Comparison of ENCODE assay signal across 9 cellular contexts in the genomic region with DNA sequence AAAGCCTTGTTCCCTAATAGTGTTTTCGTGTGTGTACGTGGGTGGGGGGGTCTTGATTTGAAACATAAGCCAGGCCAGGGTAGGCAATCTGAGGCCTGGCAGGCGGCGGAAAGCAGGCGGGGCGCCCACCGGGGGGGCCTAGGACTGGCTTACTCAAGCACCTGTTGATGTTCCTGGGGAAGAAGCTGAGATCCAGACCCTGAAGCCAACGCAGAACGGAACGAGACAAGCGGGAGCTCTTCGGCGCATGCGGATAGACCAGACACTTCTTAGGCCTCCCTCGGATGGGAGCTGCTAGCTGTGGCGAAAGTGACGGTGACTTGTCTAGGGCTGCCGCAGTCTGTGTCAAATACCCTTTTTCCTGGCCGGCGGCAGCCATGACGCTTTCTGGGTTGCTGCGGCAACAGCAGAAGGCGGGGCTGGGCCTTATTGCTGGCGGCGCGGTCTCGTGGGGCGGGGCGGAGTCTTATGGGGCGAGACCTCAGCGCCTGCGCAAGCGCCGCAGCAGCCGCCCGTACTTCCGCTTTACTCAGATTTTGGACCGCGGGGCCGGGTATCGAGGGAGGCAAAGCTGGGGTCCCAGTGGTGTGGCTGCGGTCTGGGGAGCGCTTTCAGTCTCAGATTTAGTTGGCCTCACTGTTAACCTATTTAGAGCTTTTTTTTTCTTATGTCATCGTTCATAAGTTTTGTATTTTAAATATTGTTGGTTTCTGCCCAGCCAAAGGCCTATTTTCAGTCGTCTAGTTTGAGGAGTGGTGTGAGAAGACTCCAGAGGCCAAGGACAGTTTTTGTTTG. TPM values are rescaled to one million over a fixed set of nuclear protein-coding genes. Genes with fewer than 3 reads are reported as not detected.
DNase-seq lines count a peak whose midpoint lies in the region; ATAC-seq lines count a peak whose summit lies in the region.
"Had no signal": no experiment of that assay in that cellular context is flagged by ENCODE, and none has a peak within 500 bp of the region (broad histone marks: within the 10 kb centered on the region; RNA-seq: fewer than 3 reads in every experiment).

A gene (minus strand): TSS at position 402 of the 795 bp plus-strand sequence. CDS start 23 bp downstream, at position 379.

- no peaks in the 10 kb centered on the region for H3K9me3 ChIP-seq in BLaER1

- H3K4me3 ChIP-seq in BLaER1 = peak within 1 kb of the TSS; percentile 67

- no peaks in the 10 kb centered on the region for H3K36me3 ChIP-seq in BLaER1

- DNase-seq in NCI-H748 (lab: John Stamatoyannopoulos, UW; ENCODE audit: unreplicated experiment) (peak; percentile 93), dedifferentiated amniotic fluid mesenchymal stem cell (ENCODE audit: extremely low spot score) (peak; percentile 93), left lobe of liver (ENCODE audit: low spot score) (peak; percentile 94)
- peak; percentile 77 to 89 for DNase-seq in activated CD4-positive, alpha-beta T cell treated with anti-CD3 and anti-CD28 coated beads, Interleukin-2, amount 50 U/mL, for 24 hours (ENCODE audit: low read depth in 1 of 2, low spot score in 1 of 2)
- DNase-seq in stimulated activated CD4-positive, alpha-beta T cell treated with anti-CD3 and anti-CD28 coated beads, Interleukin-1b, Interleukin-23, amount 100 ng/mL, for 48 hours = peak; percentile 95

- H3K27me3 ChIP-seq in BLaER1 = no peaks in the 10 kb centered on the region

- H3K4me2 ChIP-seq in BLaER1 = peak within 1 kb of the TSS; percentile 88

- no peaks in the 10 kb centered on the region for H4K20me1 ChIP-seq in BLaER1

- ATAC-seq in GM19397 (IDR thresholded peaks at IDR 0.05; ENCODE audit: unreplicated experiment) (peak; percentile 99), HG03558 (IDR thresholded peaks at IDR 0.05; ENCODE audit: extremely low read depth, unreplicated experiment) (peak; percentile 93), left lobe of liver (peak; percentile 100)

- no peak within 1 kb of the TSS for H3K27ac ChIP-seq in BLaER1

- peak within 1 kb of the TSS; percentile 28; the same call in 1 of the 2 replicates for H3K9ac ChIP-seq in BLaER1

- peaks cover 14% of the 10 kb centered on the region; the same call in 1 of the 2 replicates for H3K4me1 ChIP-seq in BLaER1

RNA-seq across cellular contexts. Expression of the gene that starts here (rescaled TPM):
- not detected for total RNA-seq in left lobe of liver
- total RNA-seq: activated CD8-positive, alpha-beta memory T cell treated with anti-CD3 and anti-CD28 coated beads for 36 hours had no signal

Comparison
In these comparisons a context has a peak if more than half of its experiments do, and no peak if none do; other contexts are left out.
1. Peak in DNase-seq and ATAC-seq in left lobe of liver; RNA of the gene not detected or under 1 TPM.